In the genomic region with DNA sequence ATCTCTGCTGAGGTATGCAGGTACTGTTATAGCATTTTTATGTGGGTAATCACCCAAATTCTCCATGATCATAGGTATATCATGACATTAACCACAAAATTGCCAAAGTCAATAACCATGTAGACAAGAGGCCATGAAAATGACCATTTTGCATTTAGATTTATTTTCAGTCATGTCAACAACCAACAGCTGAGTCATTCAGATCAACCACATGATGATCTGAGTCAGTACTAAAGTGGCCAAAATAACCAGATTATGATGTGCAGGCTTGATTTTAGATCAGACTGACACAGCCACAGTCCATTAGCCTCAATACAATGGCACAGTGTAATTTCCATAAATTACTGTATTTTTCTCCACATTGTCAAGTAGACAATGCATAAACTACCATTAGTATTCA, we compare ENCODE assay signal across 13 cellular contexts.
DNase-seq lines count a peak whose midpoint lies in the region; ATAC-seq, FAIRE-seq and TF ChIP-seq lines count a peak whose summit lies in the region.
"Had no signal": no experiment of that assay in that cellular context is flagged by ENCODE, and none has a peak within 500 bp of the region (broad histone marks: within the 10 kb centered on the region; RNA-seq: fewer than 3 reads in every experiment).

No MANE protein-coding gene starts in this region.

- H3K27me3 ChIP-seq in HUES48 (ENCODE audit: control insufficient read depth, insufficient read depth, low read length): no peaks in the 10 kb centered on the region
- H3K27me3 ChIP-seq: right lobe of liver, uterus had no signal

- peak overlapping the region; percentile 29 for H3K27ac ChIP-seq in HUES48 (ENCODE audit: low read depth, low read length)
- H3K27ac ChIP-seq: epithelial cell of prostate, right lobe of liver, uterus had no signal

- FAIRE-seq in H54 (lab: Jason Lieb, UNC): peak; percentile 38

- H3K4me3 ChIP-seq in HUES48 (ENCODE audit: low read depth, low read length): no peak overlapping the region
- H3K4me3 ChIP-seq: right lobe of liver, uterus had no signal

- DNase-seq in H54 (ENCODE audit: insufficient read length, low spot score) (no peak), kidney glomerular epithelial cell (lab: John Stamatoyannopoulos, UW) (peak; percentile 33), D341Med (ENCODE audit: low spot score) (no peak), NCI-H1092 treated with DMSO at 0.1 percent for 48 hours (lab: John Stamatoyannopoulos, UW) (no peak), germinal center (ENCODE audit: low spot score) (no peak)
- DNase-seq in activated naive CD4-positive, alpha-beta T cell treated with anti-CD3 and anti-CD28 coated beads, Interleukin-2, amount 50 U/mL, for 16 hours: no peak
- DNase-seq: activated CD4-positive, alpha-beta memory T cell treated with anti-CD3 and anti-CD28 coated beads for 36 hours; NCI-H226; right lobe of liver; uterus had no signal

- ATAC-seq in GM18511 (IDR thresholded peaks at IDR 0.05; ENCODE audit: unreplicated experiment): peak; percentile 86

- TF ChIP-seq POLR2A in H54 (IDR thresholded peaks at IDR 0.05; ENCODE audit: low read depth, low read length): no peak

- peaks cover 26% of the 10 kb centered on the region for H3K4me1 ChIP-seq in HUES48 (ENCODE audit: control insufficient read depth, insufficient read depth, low read length)
- H3K4me1 ChIP-seq: right lobe of liver, uterus had no signal

- H3K36me3 ChIP-seq in HUES48 (ENCODE audit: control insufficient read depth, insufficient read depth, low read length): no peaks in the 10 kb centered on the region
- H3K36me3 ChIP-seq: right lobe of liver, uterus had no signal

- no peak overlapping the region for H3K9ac ChIP-seq in HUES48 (ENCODE audit: low read depth, low read length)

- H3K9me3 ChIP-seq in HUES48 (ENCODE audit: control insufficient read depth, insufficient read depth, low read length): no peaks in the 10 kb centered on the region
- H3K9me3 ChIP-seq: right lobe of liver, uterus had no signal
